11 cellular contexts compared by ENCODE assay signal in genomic region chr12:51592034-51592705, GRCh38. TPM values are rescaled to one million over a fixed set of nuclear protein-coding genes. Genes with fewer than 3 reads are reported as not detected.
DNase-seq lines count a peak whose midpoint lies in the region; ATAC-seq and TF ChIP-seq lines count a peak whose summit lies in the region.
"Had no signal": no experiment of that assay in that cellular context is flagged by ENCODE, and none has a peak within 500 bp of the region (broad histone marks: within the 10 kb centered on the region; RNA-seq: fewer than 3 reads in every experiment).

No MANE protein-coding gene starts in this region.

- H3K4me1 ChIP-seq in endocrine pancreas (ENCODE audit: control insufficient read depth, insufficient read depth, low read length), result no peaks in the 10 kb centered on the region
- H3K4me1 ChIP-seq in osteoblast (ENCODE audit: insufficient read depth, low read length), result peaks cover 6% of the 10 kb centered on the region

- DNase-seq in NCI-H1092 treated with DMSO at 0.1 percent for 48 hours (lab: John Stamatoyannopoulos, UW) (peak; percentile 3), NCI-H1092 (lab: John Stamatoyannopoulos, UW) (no peak), NCI-H526 treated with DMSO at 0.1 percent for 48 hours (lab: John Stamatoyannopoulos, UW) (peak; percentile 11), osteoblast (ENCODE audit: insufficient read length, low spot score, missing footprints) (peak; percentile 73)
- DNase-seq: activated effector memory CD4-positive, alpha-beta T cell treated with Interleukin-2 at 50 U/mL for 16 hours; left cardiac atrium; NCI-H2081 treated with DMSO at 0.1 percent for 48 hours had no signal

- H3K9me3 ChIP-seq in endocrine pancreas (ENCODE audit: control insufficient read depth, low read length) (no peaks in the 10 kb centered on the region), osteoblast (ENCODE audit: low read depth, low read length) (no peaks in the 10 kb centered on the region)

- peak overlapping the region; percentile 56 for H3K9ac ChIP-seq in endocrine pancreas (ENCODE audit: control insufficient read depth, insufficient read depth, low read length)

- peak overlapping the region; percentile 56 for H3K27ac ChIP-seq in osteoblast (ENCODE audit: low read depth, low read length)

- H3K27me3 ChIP-seq in endocrine pancreas (ENCODE audit: control insufficient read depth, insufficient read depth, low read length) (no peaks in the 10 kb centered on the region), osteoblast (ENCODE audit: insufficient read depth, low read length) (no peaks in the 10 kb centered on the region)

- ATAC-seq in HG02678 (IDR thresholded peaks at IDR 0.05; ENCODE audit: unreplicated experiment), result no peak
- ATAC-seq in GM18870 (IDR thresholded peaks at IDR 0.05; ENCODE audit: unreplicated experiment), result no peak
- no peak for ATAC-seq in GM19023 (IDR thresholded peaks at IDR 0.05; ENCODE audit: unreplicated experiment)

- H2AFZ ChIP-seq in osteoblast (ENCODE audit: low read length), result peak overlapping the region; percentile 44

- H4K20me1 ChIP-seq in osteoblast (ENCODE audit: insufficient read depth, low read length), result peaks cover 47% of the 10 kb centered on the region

- no peak for TF ChIP-seq CTCF in osteoblast (IDR thresholded peaks at IDR 0.05; ENCODE audit: extremely low read depth, low read depth, low read length)

- H3K36me3 ChIP-seq in endocrine pancreas (ENCODE audit: control insufficient read depth, insufficient read depth, low read length), result no peaks in the 10 kb centered on the region
- H3K36me3 ChIP-seq in osteoblast (ENCODE audit: insufficient read depth, low read length), result no peaks in the 10 kb centered on the region

- peaks cover 58% of the 10 kb centered on the region for H3K79me2 ChIP-seq in osteoblast (ENCODE audit: insufficient read depth, low read length)

- H3K4me2 ChIP-seq in osteoblast (ENCODE audit: insufficient read depth, low read length), result peak overlapping the region; percentile 87

- peak overlapping the region; percentile 60 for H3K4me3 ChIP-seq in endocrine pancreas (ENCODE audit: control insufficient read depth, insufficient read depth, low read length)
- H3K4me3 ChIP-seq in osteoblast (ENCODE audit: insufficient read depth, low read length), result peak overlapping the region; percentile 88

RNA-seq across cellular contexts. Expression of gene SCN8A, which starts 1.1 kb away (rescaled TPM):
- total RNA-seq in osteoblast, result 24.5 and 26.4 TPM in 2 replicates
